Comparison of ENCODE assay signal across 33 cellular contexts in the genomic region with DNA sequence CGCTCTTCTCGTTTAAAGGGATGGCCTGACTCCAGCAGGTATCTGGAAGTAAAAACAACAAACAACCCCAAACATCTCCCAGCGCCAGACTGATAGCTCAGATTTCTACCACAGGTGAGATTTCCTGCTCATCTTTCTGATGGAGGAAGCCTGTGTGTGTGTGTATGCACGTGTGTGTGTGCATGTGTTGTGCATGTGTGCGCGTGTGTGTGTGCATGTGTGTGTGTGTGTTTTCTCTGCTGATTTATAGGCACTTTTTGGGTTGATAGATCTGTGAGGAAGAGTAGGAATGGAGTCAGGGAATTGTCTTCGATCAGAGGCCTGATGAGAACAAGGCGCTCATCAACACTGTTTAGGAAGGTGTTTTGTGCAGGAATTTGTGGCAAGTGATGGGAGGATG.
"Had no signal": no experiment of that assay in that cellular context is flagged by ENCODE, and none has a peak within 500 bp of the region (broad histone marks: within the 10 kb centered on the region; RNA-seq: fewer than 3 reads in every experiment).

No MANE protein-coding gene starts in this region.

- H3K36me3 ChIP-seq: breast epithelium, esophagus squamous epithelium, ovary, prostate gland, sigmoid colon, spleen, transverse colon had no signal

- H3K36me3 Mint-ChIP-seq: naive thymus-derived CD8-positive, alpha-beta T cell had no signal

- H3K4me3 Mint-ChIP-seq: activated T-helper 1 cell treated with anti-CD3 and anti-CD28 coated beads, Interleukin-12 subunit alpha, Interleukin-12 subunit beta, Interleukin-2, Interleukin-4 antibody, amounts not matched to agents 30 ng/mL and 10 ng/mL and 1 ng/mL, durations not matched to agents 14 hours and 24 hours and 36 hours; naive thymus-derived CD8-positive, alpha-beta T cell; T-helper 1 cell treated with Interleukin-12 subunit alpha and Interleukin-12 subunit beta and Interleukin-4 antibody, amounts not matched to agents 30 μg/mL and 1 μg/mL, for 36 hours had no signal

- H3K9me3 ChIP-seq: breast epithelium, esophagus squamous epithelium, ovary, prostate gland, sigmoid colon, spleen, transverse colon had no signal

- H3K27ac ChIP-seq: breast epithelium, epithelial cell of prostate, esophagus squamous epithelium, ovary, prostate gland, transverse colon, VCaP had no signal

- H3K9me3 Mint-ChIP-seq: activated T-helper 1 cell treated with anti-CD3 and anti-CD28 coated beads, Interleukin-12 subunit alpha, Interleukin-12 subunit beta, Interleukin-2, Interleukin-4 antibody, amounts not matched to agents 30 ng/mL and 10 ng/mL and 1 ng/mL, durations not matched to agents 14 hours and 24 hours and 36 hours; naive thymus-derived CD8-positive, alpha-beta T cell; T-helper 1 cell treated with Interleukin-12 subunit alpha and Interleukin-12 subunit beta and Interleukin-4 antibody, amounts not matched to agents 30 μg/mL and 1 μg/mL, for 36 hours had no signal

- DNase-seq: activated CD4-positive, alpha-beta T cell treated with anti-CD3 and anti-CD28 coated beads for 48 hours; activated CD4-positive, alpha-beta T cell treated with anti-CD3 and anti-CD28 coated beads, Interleukin-2, amount 50 U/mL, for 48 hours; activated CD8-positive, alpha-beta memory T cell treated with anti-CD3 and anti-CD28 coated beads for 24 hours; activated effector memory CD4-positive, alpha-beta T cell treated with anti-CD3 and anti-CD28 coated beads, Interleukin-2, amount 50 U/mL, for 16 hours; activated naive CD4-positive, alpha-beta T cell treated with anti-CD3 and anti-CD28 coated beads, Interleukin-2, amount 50 U/mL, for 16 hours; activated T-cell treated with anti-CD3 and anti-CD28 coated beads, Interleukin-2, amount 50 U/mL, for 1 hour; amniotic stem cell; central memory CD4-positive, alpha-beta T cell; dermis blood vessel endothelial cell; effector CD4-positive, alpha-beta T cell; esophagus squamous epithelium; foreskin melanocyte; islet precursor cell; left cardiac atrium; midbrain; naive thymus-derived CD8-positive, alpha-beta T cell; ovary; retina; sigmoid colon; spleen; stimulated activated naive CD4-positive, alpha-beta T cell; SW 1271; T-helper 9 cell; transverse colon had no signal

- H3K4me1 ChIP-seq: breast epithelium, prostate gland had no signal

- FAIRE-seq: endometrium, TTC549, urothelium cell line had no signal

- H3K4me3 ChIP-seq: breast epithelium, esophagus squamous epithelium, ovary, prostate gland, sigmoid colon, spleen, transverse colon had no signal

- H3K27ac Mint-ChIP-seq: activated T-helper 1 cell treated with anti-CD3 and anti-CD28 coated beads, Interleukin-12 subunit alpha, Interleukin-12 subunit beta, Interleukin-2, Interleukin-4 antibody, amounts not matched to agents 30 ng/mL and 10 ng/mL and 1 ng/mL, durations not matched to agents 14 hours and 24 hours and 36 hours; naive thymus-derived CD8-positive, alpha-beta T cell; T-helper 1 cell treated with Interleukin-12 subunit alpha and Interleukin-12 subunit beta and Interleukin-4 antibody, amounts not matched to agents 30 μg/mL and 1 μg/mL, for 36 hours had no signal

- H3K27me3 ChIP-seq: ovary had no signal
